8 cellular contexts compared by ENCODE assay signal in genomic region chr3:141303481-141304223, GRCh38.
DNase-seq lines count a peak whose midpoint lies in the region; ATAC-seq lines count a peak whose summit lies in the region.

No MANE protein-coding gene starts in this region.

- peaks cover 7 to 14% of the 10 kb centered on the region in 2 donors for H3K36me3 Mint-ChIP-seq in activated naive CD4-positive, alpha-beta T cell treated with anti-CD3 and anti-CD28 coated beads, Interleukin-2, amount 50 U/mL, for 72 hours

- no peaks in the 10 kb centered on the region for H3K9me2 ChIP-seq in GM23248 (ENCODE audit: insufficient read depth)

- peak; percentile 43 to 58 for ATAC-seq in activated naive CD4-positive, alpha-beta T cell treated with anti-CD3 and anti-CD28 coated beads, Interleukin-2, amount 50 U/mL, for 72 hours
- ATAC-seq in Right ventricle myocardium superior (ENCODE audit: poor library complexity) = peak; percentile 77

- DNase-seq in Daoy (ENCODE audit: low read depth) (peak; percentile 72), GM23248 (peak; percentile 70), MG63 (peak; percentile 14), RKO (ENCODE audit: low spot score) (peak; percentile 73), Right ventricle myocardium superior (no peak), renal cortical epithelial cell (ENCODE audit: low read depth) (peak; percentile 79), mesenteric fat pad (ENCODE audit: low spot score) (no peak)
- DNase-seq in activated naive CD4-positive, alpha-beta T cell treated with anti-CD3 and anti-CD28 coated beads, Interleukin-2, amount 50 U/mL, for 72 hours (ENCODE audit: low spot score in 2 of 2) = peak in 1 of 2 donors; percentile 74

- peaks cover 19% of the 10 kb centered on the region for H3F3A ChIP-seq in GM23248 (ENCODE audit: insufficient read depth)

- H3K27ac ChIP-seq in GM23248 = peak overlapping the region; percentile 88; the same call in 1 of the 2 replicates

- no peak overlapping the region for H3K27ac Mint-ChIP-seq in activated naive CD4-positive, alpha-beta T cell treated with anti-CD3 and anti-CD28 coated beads, Interleukin-2, amount 50 U/mL, for 72 hours

- peaks cover 0 to 12% of the 10 kb centered on the region in 2 donors for H3K9me3 Mint-ChIP-seq in activated naive CD4-positive, alpha-beta T cell treated with anti-CD3 and anti-CD28 coated beads, Interleukin-2, amount 50 U/mL, for 72 hours

- H3K4me2 ChIP-seq in GM23248 (ENCODE audit: unreplicated experiment) = no peak overlapping the region

- H2AFZ ChIP-seq in GM23248 = no peak overlapping the region

- H3K27me3 ChIP-seq in GM23248 (replicated peaks; ENCODE audit: insufficient read depth) = no peaks in the 10 kb centered on the region
- no peaks in the 10 kb centered on the region for H3K27me3 ChIP-seq in MG63

- no peak overlapping the region for H3K4me3 ChIP-seq in GM23248
- H3K4me3 ChIP-seq in MG63 = no peak overlapping the region

- in situ Hi-C loops in GM23248 (cut with MboI) = loop anchor here (25.0 kb wide), 1 partner anchor 259 kb away; no protein-coding TSS in a partner anchor

- WGBS in GM23248 (ENCODE audit: low coverage in 1 of 2, low lambda C conversion rate in 2 of 2, missing lambda C conversion rate in 2 of 2), 2 experiments = 80 to 83% methylated on average over 13 of the region's 13 CpGs

- no peaks in the 10 kb centered on the region for H3K79me2 ChIP-seq in GM23248 (ENCODE audit: insufficient read depth)

- peaks cover 23% of the 10 kb centered on the region for H3K4me1 ChIP-seq in GM23248 (ENCODE audit: insufficient read depth)

- no peaks in the 10 kb centered on the region for H4K20me1 ChIP-seq in GM23248 (ENCODE audit: insufficient read depth)

- H3K9me3 ChIP-seq in GM23248 (ENCODE audit: low read depth) = no peaks in the 10 kb centered on the region
- no peaks in the 10 kb centered on the region for H3K9me3 ChIP-seq in MG63

- intact Hi-C loops in Right ventricle myocardium superior (cut with DNase I) = loop anchor here (10.0 kb wide), 1 partner anchor 261 kb away; no protein-coding TSS in a partner anchor

- 0 out of 2 replicates have a peak overlapping the region, but pooled peaks have one; percentile 65 for H3K9ac ChIP-seq in GM23248

- H3K36me3 ChIP-seq in GM23248 (ENCODE audit: low read depth) = no peaks in the 10 kb centered on the region
- H3K36me3 ChIP-seq in MG63 = no peaks in the 10 kb centered on the region; the same call in 1 of the 2 replicates

Comparison
In these comparisons a context has a peak if more than half of its experiments do, and no peak if none do; other contexts are left out.
1. DNase-seq: peak in Daoy (single experiment), GM23248 (single experiment), MG63 (single experiment), RKO (single experiment) and renal cortical epithelial cell (single experiment); none in Right ventricle myocardium superior (single experiment) and mesenteric fat pad (single experiment).